ENCODE assay signal across 40 cellular contexts in the genomic region with DNA sequence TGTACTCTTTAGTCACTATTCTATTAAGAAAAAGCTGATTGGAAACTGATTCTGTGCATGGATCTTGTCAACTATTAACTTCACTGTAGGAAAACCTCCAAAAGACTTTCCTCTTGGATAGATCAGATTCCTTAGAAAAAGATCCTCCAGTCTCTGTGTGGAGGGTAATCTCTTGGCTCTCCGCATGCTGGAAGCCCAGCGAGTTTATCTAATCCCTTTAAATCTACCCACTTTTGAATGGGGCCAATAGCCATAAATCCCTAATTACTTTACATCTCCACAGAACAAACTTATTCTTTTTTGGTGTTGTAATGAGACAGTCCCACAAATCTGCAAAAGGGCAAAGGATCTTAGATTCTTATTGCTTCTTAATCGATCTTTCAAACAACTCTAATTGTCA.
"Had no signal": no experiment of that assay in that cellular context is flagged by ENCODE, and none has a peak within 500 bp of the region (broad histone marks: within the 10 kb centered on the region; RNA-seq: fewer than 3 reads in every experiment).

No MANE protein-coding gene starts in this region.

- H3K4me1 Mint-ChIP-seq: activated CD4-positive, alpha-beta memory T cell treated with anti-CD3 and anti-CD28 coated beads, Interleukin-2, amount 10 ng/mL, durations not matched to agents 7 days and 5 days; activated CD4-positive, alpha-beta T cell treated with anti-CD3 and anti-CD28 coated beads for 36 hours; activated CD4-positive, alpha-beta T cell treated with anti-CD3 and anti-CD28 coated beads, Interleukin-2, amount 10 ng/mL, durations not matched to agents 7 days and 5 days; activated CD8-positive, alpha-beta memory T cell treated with anti-CD3 and anti-CD28 coated beads, Interleukin-2, amount 10 ng/mL, durations not matched to agents 7 days and 5 days; activated naive CD4-positive, alpha-beta T cell treated with anti-CD3 and anti-CD28 coated beads, Interleukin-2, amount 10 ng/mL, durations not matched to agents 7 days and 5 days; activated naive CD4-positive, alpha-beta T cell treated with anti-CD3 and anti-CD28 coated beads, Interleukin-2, amount 50 U/mL, for 24 hours; activated naive CD8-positive, alpha-beta T cell treated with anti-CD3 and anti-CD28 coated beads, Interleukin-2, amount 10 ng/mL, durations not matched to agents 7 days and 5 days; activated naive CD8-positive, alpha-beta T cell treated with anti-CD3 and anti-CD28 coated beads, Interleukin-2, amount 50 U/mL, for 24 hours; activated T-helper 17 cell treated with anti-CD3 and anti-CD28 coated beads, Interleukin-2, amount 50 U/mL, for 72 hours; central memory CD8-positive, alpha-beta T cell had no signal

- H3K27me3 ChIP-seq: ascending aorta, cardiac muscle cell had no signal

- DNase-seq: activated CD4-positive, alpha-beta memory T cell treated with anti-CD3 and anti-CD28 coated beads, Interleukin-2, amount 10 ng/mL, durations not matched to agents 7 days and 5 days; activated CD4-positive, alpha-beta T cell treated with anti-CD3 and anti-CD28 coated beads for 1 hour; activated CD4-positive, alpha-beta T cell treated with anti-CD3 and anti-CD28 coated beads for 36 hours; activated CD4-positive, alpha-beta T cell treated with anti-CD3 and anti-CD28 coated beads for 48 hours; activated CD4-positive, alpha-beta T cell treated with anti-CD3 and anti-CD28 coated beads, Interleukin-2, amount 10 ng/mL, durations not matched to agents 7 days and 5 days; activated CD4-positive, alpha-beta T cell treated with anti-CD3 and anti-CD28 coated beads, Interleukin-2, amount 50 U/mL, for 48 hours; activated CD4-positive, CD25-positive, alpha-beta regulatory T cell; activated CD8-positive, alpha-beta memory T cell treated with anti-CD3 and anti-CD28 coated beads for 24 hours; activated CD8-positive, alpha-beta memory T cell treated with anti-CD3 and anti-CD28 coated beads, Interleukin-2, amount 10 ng/mL, durations not matched to agents 7 days and 5 days; activated CD8-positive, alpha-beta memory T cell treated with anti-CD3 and anti-CD28 coated beads, Interleukin-2, amount 50 U/mL, for 48 hours; activated CD8-positive, alpha-beta T cell treated with anti-CD3 and anti-CD28 coated beads, Interleukin-2, amount 10 ng/mL, durations not matched to agents 7 days and 5 days; activated gamma-delta T cell; activated naive CD4-positive, alpha-beta T cell treated with anti-CD3 and anti-CD28 coated beads, Interleukin-2, amount 10 ng/mL, durations not matched to agents 7 days and 5 days; activated naive CD4-positive, alpha-beta T cell treated with Interleukin-2 at 50 U/mL for 16 hours; activated naive CD8-positive, alpha-beta T cell treated with anti-CD3 and anti-CD28 coated beads, Interleukin-2, amount 10 ng/mL, durations not matched to agents 7 days and 5 days; activated naive CD8-positive, alpha-beta T cell treated with anti-CD3 and anti-CD28 coated beads, Interleukin-2, amount 50 U/mL, for 24 hours; activated T-cell treated with anti-CD3 and anti-CD28 coated beads, Interleukin-2, amount 50 U/mL, for 24 hours; activated T-cell treated with anti-CD3 and anti-CD28 coated beads, Interleukin-2, amount 50 U/mL, for 72 hours; amygdala; anterior cingulate cortex; caudate nucleus; cerebellar nuclear complex; T-helper 1 cell; T-helper 2 cell; T-helper 9 cell had no signal

- H3K27me3 Mint-ChIP-seq: activated CD4-positive, alpha-beta memory T cell treated with anti-CD3 and anti-CD28 coated beads, Interleukin-2, amount 10 ng/mL, durations not matched to agents 7 days and 5 days; activated CD4-positive, alpha-beta T cell treated with anti-CD3 and anti-CD28 coated beads for 36 hours; activated CD4-positive, alpha-beta T cell treated with anti-CD3 and anti-CD28 coated beads, Interleukin-2, amount 10 ng/mL, durations not matched to agents 7 days and 5 days; activated CD8-positive, alpha-beta memory T cell treated with anti-CD3 and anti-CD28 coated beads, Interleukin-2, amount 10 ng/mL, durations not matched to agents 7 days and 5 days; activated naive CD4-positive, alpha-beta T cell treated with anti-CD3 and anti-CD28 coated beads, Interleukin-2, amount 10 ng/mL, durations not matched to agents 7 days and 5 days; activated naive CD4-positive, alpha-beta T cell treated with anti-CD3 and anti-CD28 coated beads, Interleukin-2, amount 50 U/mL, for 24 hours; activated naive CD8-positive, alpha-beta T cell; activated naive CD8-positive, alpha-beta T cell treated with anti-CD3 and anti-CD28 coated beads, Interleukin-2, amount 10 ng/mL, durations not matched to agents 7 days and 5 days; activated naive CD8-positive, alpha-beta T cell treated with anti-CD3 and anti-CD28 coated beads, Interleukin-2, amount 50 U/mL, for 24 hours; activated T-cell treated with anti-CD3 and anti-CD28 coated beads, Interleukin-2, amount 50 U/mL, for 24 hours; activated T-helper 17 cell treated with anti-CD3 and anti-CD28 coated beads, Interleukin-2, amount 50 U/mL, for 72 hours; brain; central memory CD8-positive, alpha-beta T cell had no signal

- H3K4me3 Mint-ChIP-seq: activated CD4-positive, alpha-beta memory T cell treated with anti-CD3 and anti-CD28 coated beads, Interleukin-2, amount 10 ng/mL, durations not matched to agents 7 days and 5 days; activated CD4-positive, alpha-beta T cell treated with anti-CD3 and anti-CD28 coated beads for 36 hours; activated CD4-positive, alpha-beta T cell treated with anti-CD3 and anti-CD28 coated beads, Interleukin-2, amount 10 ng/mL, durations not matched to agents 7 days and 5 days; activated CD8-positive, alpha-beta memory T cell treated with anti-CD3 and anti-CD28 coated beads, Interleukin-2, amount 10 ng/mL, durations not matched to agents 7 days and 5 days; activated CD8-positive, alpha-beta T cell treated with anti-CD3 and anti-CD28 coated beads, Interleukin-2, amount 10 ng/mL, durations not matched to agents 7 days and 5 days; activated naive CD4-positive, alpha-beta T cell treated with anti-CD3 and anti-CD28 coated beads, Interleukin-2, amount 10 ng/mL, durations not matched to agents 7 days and 5 days; activated naive CD4-positive, alpha-beta T cell treated with anti-CD3 and anti-CD28 coated beads, Interleukin-2, amount 50 U/mL, for 24 hours; activated naive CD8-positive, alpha-beta T cell; activated naive CD8-positive, alpha-beta T cell treated with anti-CD3 and anti-CD28 coated beads, Interleukin-2, amount 10 ng/mL, durations not matched to agents 7 days and 5 days; activated naive CD8-positive, alpha-beta T cell treated with anti-CD3 and anti-CD28 coated beads, Interleukin-2, amount 50 U/mL, for 24 hours; activated T-cell treated with anti-CD3 and anti-CD28 coated beads, Interleukin-2, amount 50 U/mL, for 24 hours; activated T-cell treated with anti-CD3 and anti-CD28 coated beads, Interleukin-2, amount 50 U/mL, for 72 hours; activated T-helper 1 cell treated with anti-CD3 and anti-CD28 coated beads, Interleukin-12 subunit alpha, Interleukin-12 subunit beta, Interleukin-2, Interleukin-4 antibody, amounts not matched to agents 30 ng/mL and 10 ng/mL and 1 ng/mL, durations not matched to agents 14 hours and 24 hours and 36 hours; activated T-helper 17 cell treated with anti-CD3 and anti-CD28 coated beads, Interleukin-2, amount 50 U/mL, for 72 hours; brain; central memory CD8-positive, alpha-beta T cell; T-helper 1 cell treated with Interleukin-12 subunit alpha and Interleukin-12 subunit beta and Interleukin-4 antibody, amounts not matched to agents 30 μg/mL and 1 μg/mL, for 36 hours; T-helper 2 cell treated with Interferon-gamma antibody and Interleukin-4, amounts not matched to agents 5 μg/mL and 100 μg/mL, for 36 hours; WTC11 had no signal

- H3K36me3 Mint-ChIP-seq: activated CD8-positive, alpha-beta memory T cell treated with anti-CD3 and anti-CD28 coated beads, Interleukin-2, amount 10 ng/mL, durations not matched to agents 7 days and 5 days; activated naive CD4-positive, alpha-beta T cell treated with anti-CD3 and anti-CD28 coated beads, Interleukin-2, amount 10 ng/mL, durations not matched to agents 7 days and 5 days; activated naive CD4-positive, alpha-beta T cell treated with anti-CD3 and anti-CD28 coated beads, Interleukin-2, amount 50 U/mL, for 24 hours; activated naive CD8-positive, alpha-beta T cell; activated naive CD8-positive, alpha-beta T cell treated with anti-CD3 and anti-CD28 coated beads, Interleukin-2, amount 10 ng/mL, durations not matched to agents 7 days and 5 days; brain; WTC11 had no signal

- H3K4me1 ChIP-seq: ascending aorta had no signal

- FAIRE-seq: bronchial epithelial cell, TTC549 had no signal

- H3K27ac ChIP-seq: ascending aorta, cardiac muscle cell, VCaP had no signal

- H3K9me3 Mint-ChIP-seq: activated naive CD4-positive, alpha-beta T cell treated with anti-CD3 and anti-CD28 coated beads, Interleukin-2, amount 10 ng/mL, durations not matched to agents 7 days and 5 days; activated naive CD8-positive, alpha-beta T cell treated with anti-CD3 and anti-CD28 coated beads, Interleukin-2, amount 50 U/mL, for 24 hours; activated T-helper 1 cell treated with anti-CD3 and anti-CD28 coated beads, Interleukin-12 subunit alpha, Interleukin-12 subunit beta, Interleukin-2, Interleukin-4 antibody, amounts not matched to agents 30 ng/mL and 10 ng/mL and 1 ng/mL, durations not matched to agents 14 hours and 24 hours and 36 hours; brain; T-helper 1 cell treated with Interleukin-12 subunit alpha and Interleukin-12 subunit beta and Interleukin-4 antibody, amounts not matched to agents 30 μg/mL and 1 μg/mL, for 36 hours; T-helper 2 cell treated with Interferon-gamma antibody and Interleukin-4, amounts not matched to agents 5 μg/mL and 100 μg/mL, for 36 hours had no signal

- ATAC-seq: activated CD4-positive, alpha-beta T cell treated with anti-CD3 and anti-CD28 coated beads for 36 hours; activated CD4-positive, CD25-positive, alpha-beta regulatory T cell treated with anti-CD3 and anti-CD28 coated beads, Interleukin-2, amount 50 U/mL, for 24 hours; activated CD8-positive, alpha-beta memory T cell treated with anti-CD3 and anti-CD28 coated beads, Interleukin-2, amount 10 ng/mL, durations not matched to agents 7 days and 5 days; activated CD8-positive, alpha-beta T cell treated with anti-CD3 and anti-CD28 coated beads, Interleukin-2, amount 10 ng/mL, durations not matched to agents 7 days and 5 days; activated naive CD8-positive, alpha-beta T cell treated with anti-CD3 and anti-CD28 coated beads, Interleukin-2, amount 50 U/mL, for 24 hours; activated T-cell treated with anti-CD3 and anti-CD28 coated beads, Interleukin-2, amount 50 U/mL, for 72 hours; activated T-helper 17 cell treated with anti-CD3 and anti-CD28 coated beads, Interleukin-2, amount 50 U/mL, for 72 hours; WTC11 had no signal

- H3K27ac Mint-ChIP-seq: activated CD4-positive, alpha-beta memory T cell treated with anti-CD3 and anti-CD28 coated beads, Interleukin-2, amount 10 ng/mL, durations not matched to agents 7 days and 5 days; activated CD4-positive, alpha-beta T cell treated with anti-CD3 and anti-CD28 coated beads for 36 hours; activated CD4-positive, alpha-beta T cell treated with anti-CD3 and anti-CD28 coated beads, Interleukin-2, amount 10 ng/mL, durations not matched to agents 7 days and 5 days; activated CD8-positive, alpha-beta memory T cell treated with anti-CD3 and anti-CD28 coated beads, Interleukin-2, amount 10 ng/mL, durations not matched to agents 7 days and 5 days; activated CD8-positive, alpha-beta T cell treated with anti-CD3 and anti-CD28 coated beads, Interleukin-2, amount 10 ng/mL, durations not matched to agents 7 days and 5 days; activated naive CD4-positive, alpha-beta T cell treated with anti-CD3 and anti-CD28 coated beads, Interleukin-2, amount 10 ng/mL, durations not matched to agents 7 days and 5 days; activated naive CD4-positive, alpha-beta T cell treated with anti-CD3 and anti-CD28 coated beads, Interleukin-2, amount 50 U/mL, for 24 hours; activated naive CD8-positive, alpha-beta T cell; activated naive CD8-positive, alpha-beta T cell treated with anti-CD3 and anti-CD28 coated beads, Interleukin-2, amount 10 ng/mL, durations not matched to agents 7 days and 5 days; activated naive CD8-positive, alpha-beta T cell treated with anti-CD3 and anti-CD28 coated beads, Interleukin-2, amount 50 U/mL, for 24 hours; activated T-cell treated with anti-CD3 and anti-CD28 coated beads, Interleukin-2, amount 50 U/mL, for 24 hours; activated T-cell treated with anti-CD3 and anti-CD28 coated beads, Interleukin-2, amount 50 U/mL, for 72 hours; activated T-helper 1 cell treated with anti-CD3 and anti-CD28 coated beads, Interleukin-12 subunit alpha, Interleukin-12 subunit beta, Interleukin-2, Interleukin-4 antibody, amounts not matched to agents 30 ng/mL and 10 ng/mL and 1 ng/mL, durations not matched to agents 14 hours and 24 hours and 36 hours; activated T-helper 17 cell treated with anti-CD3 and anti-CD28 coated beads, Interleukin-2, amount 50 U/mL, for 72 hours; brain; T-helper 1 cell treated with Interleukin-12 subunit alpha and Interleukin-12 subunit beta and Interleukin-4 antibody, amounts not matched to agents 30 μg/mL and 1 μg/mL, for 36 hours; T-helper 2 cell treated with Interferon-gamma antibody and Interleukin-4, amounts not matched to agents 5 μg/mL and 100 μg/mL, for 36 hours; WTC11 had no signal

- H3K4me3 ChIP-seq: ascending aorta, cardiac muscle cell had no signal

- H3K9me3 ChIP-seq: ascending aorta had no signal

- H3K36me3 ChIP-seq: ascending aorta, cardiac muscle cell had no signal
